In the genomic region with DNA sequence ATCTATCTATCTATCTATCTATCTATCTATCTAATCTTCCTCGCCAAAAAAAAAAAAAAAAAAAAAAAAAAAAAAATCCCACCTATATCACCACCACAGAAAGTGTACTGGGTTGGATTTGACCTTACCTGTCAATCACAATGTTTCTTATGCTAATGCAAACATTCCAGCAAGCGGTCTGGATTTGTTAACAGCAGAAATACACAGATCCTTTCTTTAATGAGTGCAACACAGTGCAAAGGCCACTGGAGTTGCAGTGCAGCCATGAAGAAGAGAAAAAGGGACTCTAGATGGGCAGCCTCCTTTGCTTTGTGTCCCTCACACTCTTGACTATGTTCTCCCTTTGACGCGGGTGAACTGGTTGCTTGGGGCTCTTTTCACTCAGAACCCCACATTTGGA, we compare ENCODE assay signal across 23 cellular contexts.
A peak's percentile ranks its signal among the peaks of the same experiment; 100 is the strongest.
DNase-seq lines count a peak whose midpoint lies in the region; TF ChIP-seq lines count a peak whose summit lies in the region.
"Had no signal": no experiment of that assay in that cellular context is flagged by ENCODE, and none has a peak within 500 bp of the region (broad histone marks: within the 10 kb centered on the region; RNA-seq: fewer than 3 reads in every experiment).

No MANE protein-coding gene starts in this region.

- POLR2A ChIA-PET in HEK293T (lab: Yijun Ruan, JAX): no interaction called here
- POLR2A ChIA-PET in activated CD4-positive, alpha-beta T cell treated with anti-CD3 and anti-CD28 coated beads, Interleukin-2, amount 10 ng/mL, durations not matched to agents 7 days and 5 days (lab: Charles Lee): no interaction called here

- H3K27me3 Mint-ChIP-seq in activated CD4-positive, alpha-beta T cell treated with anti-CD3 and anti-CD28 coated beads, Interleukin-2, amount 10 ng/mL, durations not matched to agents 7 days and 5 days: peaks cover 33% of the 10 kb centered on the region

- CTCF ChIA-PET in HEK293T (lab: Yijun Ruan, JAX): no interaction called here
- CTCF ChIA-PET in activated CD4-positive, alpha-beta T cell treated with anti-CD3 and anti-CD28 coated beads, Interleukin-2, amount 10 ng/mL, durations not matched to agents 7 days and 5 days (lab: Charles Lee): no interaction called here

- no peaks in the 10 kb centered on the region for H3K4me1 Mint-ChIP-seq in activated CD4-positive, alpha-beta T cell treated with anti-CD3 and anti-CD28 coated beads, Interleukin-2, amount 10 ng/mL, durations not matched to agents 7 days and 5 days
- H3K4me1 Mint-ChIP-seq: CD4-positive, alpha-beta memory T cell; CD4-positive, CD25-positive, alpha-beta regulatory T cell; CD8-positive, alpha-beta memory T cell had no signal

- no peaks in the 10 kb centered on the region for H3K36me3 ChIP-seq in H7 (replicated peaks; ENCODE audit: control insufficient read depth, insufficient read depth, low read length)
- H3K36me3 ChIP-seq: BE2C, BLaER1 had no signal

- no peaks in the 10 kb centered on the region for H3K36me3 Mint-ChIP-seq in activated CD4-positive, alpha-beta T cell treated with anti-CD3 and anti-CD28 coated beads, Interleukin-2, amount 10 ng/mL, durations not matched to agents 7 days and 5 days (ENCODE audit: low read depth)
- H3K36me3 Mint-ChIP-seq: CD14-positive monocyte; CD4-positive, alpha-beta memory T cell; CD4-positive, CD25-positive, alpha-beta regulatory T cell; CD8-positive, alpha-beta memory T cell had no signal

- no peak overlapping the region for H3K27ac Mint-ChIP-seq in activated CD4-positive, alpha-beta T cell treated with anti-CD3 and anti-CD28 coated beads, Interleukin-2, amount 10 ng/mL, durations not matched to agents 7 days and 5 days
- H3K27ac Mint-ChIP-seq: CD14-positive monocyte; CD4-positive, alpha-beta memory T cell; CD4-positive, CD25-positive, alpha-beta regulatory T cell; CD8-positive, alpha-beta memory T cell had no signal

- H3K27me3 ChIP-seq in H7 (ENCODE audit: control insufficient read depth, insufficient read depth, low read length): no peaks in the 10 kb centered on the region
- H3K27me3 ChIP-seq: BLaER1 had no signal

- DNase-seq in H7 (peak; percentile 11), HEK293T (ENCODE audit: extremely low spot score) (no peak), retina (peak; percentile 54), NCI-H2227 treated with DMSO at 0.1 percent for 48 hours (lab: John Stamatoyannopoulos, UW) (no peak)
- no peak for DNase-seq in activated CD4-positive, alpha-beta T cell treated with anti-CD3 and anti-CD28 coated beads, Interleukin-2, amount 10 ng/mL, durations not matched to agents 7 days and 5 days
- DNase-seq: 8988T; ACHN; BE2C; C1 segment of cervical spinal cord; CD4-positive, alpha-beta memory T cell; CD4-positive, CD25-positive, alpha-beta regulatory T cell; CD8-positive, alpha-beta memory T cell; COR-L47; DMS 273 treated with DMSO at 0.1 percent for 48 hours; DMS153; DMS53; DMS79; DND-41; EL; GDM1 had no signal

- H3K9me3 Mint-ChIP-seq in activated CD4-positive, alpha-beta T cell treated with anti-CD3 and anti-CD28 coated beads, Interleukin-2, amount 10 ng/mL, durations not matched to agents 7 days and 5 days: no peaks in the 10 kb centered on the region
- H3K9me3 Mint-ChIP-seq: CD8-positive, alpha-beta memory T cell had no signal

- H3K4me3 Mint-ChIP-seq in activated CD4-positive, alpha-beta T cell treated with anti-CD3 and anti-CD28 coated beads, Interleukin-2, amount 10 ng/mL, durations not matched to agents 7 days and 5 days: no peak overlapping the region
- H3K4me3 Mint-ChIP-seq: CD14-positive monocyte; CD4-positive, alpha-beta memory T cell; CD4-positive, CD25-positive, alpha-beta regulatory T cell; CD8-positive, alpha-beta memory T cell had no signal

- no peak overlapping the region for H3K4me3 ChIP-seq in H7 (ENCODE audit: insufficient read depth, low read depth, low read length)
- H3K4me3 ChIP-seq: BLaER1, GM12878 had no signal

TF ChIP-seq in HEK293T, 16 proteins besides CTCF, POLR2A, EP300 and RAD21:
- TF ChIP-seq SP1 (IDR thresholded peaks at IDR 0.05): no peak
- TF ChIP-seq PKNOX1 (IDR thresholded peaks at IDR 0.05): peak; percentile 40; the same call in 1 of the 2 replicates
- no peak for TF ChIP-seq FOXA1 (IDR thresholded peaks at IDR 0.05)
- no peak for TF ChIP-seq CTBP1 (IDR thresholded peaks at IDR 0.05; ENCODE audit: borderline replicate concordance)

Comparison
In these comparisons a context has a peak if more than half of its experiments do, and no peak if none do; other contexts are left out.
1. DNase-seq: peak in H7 (single experiment) and retina (single experiment); none in HEK293T (single experiment), NCI-H2227 treated with DMSO at 0.1 percent for 48 hours (single experiment) and activated CD4-positive, alpha-beta T cell treated with anti-CD3 and anti-CD28 coated beads, Interleukin-2, amount 10 ng/mL, durations not matched to agents 7 days and 5 days (single experiment).